18 cellular contexts compared by ENCODE assay signal in the genomic region with DNA sequence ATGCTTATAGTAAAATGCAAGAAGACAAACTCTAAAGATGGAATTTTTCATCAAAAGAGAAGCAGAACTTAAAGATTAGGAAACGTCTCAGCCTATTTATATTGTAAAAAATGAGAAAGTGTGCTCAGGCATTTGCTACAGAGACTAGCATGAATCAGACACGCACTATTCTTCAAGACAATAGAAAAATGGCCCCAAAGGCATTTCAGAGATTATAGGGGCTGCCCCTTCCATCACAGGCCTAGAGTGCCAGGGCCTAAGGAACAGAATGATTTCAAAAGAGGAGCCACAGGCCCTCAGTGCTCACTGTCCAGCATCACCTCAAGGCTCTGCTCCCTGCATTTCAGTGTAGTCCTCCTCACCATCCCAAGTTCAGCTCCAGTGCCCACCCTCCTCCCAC. TPM values are rescaled to one million over a fixed set of nuclear protein-coding genes. Genes with fewer than 3 reads are reported as not detected.
DNase-seq lines count a peak whose midpoint lies in the region; TF ChIP-seq lines count a peak whose summit lies in the region.
"Had no signal": no experiment of that assay in that cellular context is flagged by ENCODE, and none has a peak within 500 bp of the region (broad histone marks: within the 10 kb centered on the region; RNA-seq: fewer than 3 reads in every experiment).

No MANE protein-coding gene starts in this region.

- no peak overlapping the region for H4K8ac ChIP-seq in trophoblast cell (ENCODE audit: low read depth, low read length)

- WGBS in trophoblast cell (ENCODE audit: extremely low coverage, insufficient coverage, insufficient read length) = no CpG with 5 or more reads among the region's 2 CpGs

- CTCF ChIA-PET in RWPE1 (lab: Yijun Ruan, JAX) = no interaction called here
- CTCF ChIA-PET in CD4-positive, alpha-beta memory T cell (lab: Charles Lee; ENCODE audit: partially characterized antibody) = no interaction called here

- H2BK5ac ChIP-seq in trophoblast cell (ENCODE audit: low read depth, low read length, poor library complexity) = no peak overlapping the region

- no peak overlapping the region for H3K4ac ChIP-seq in trophoblast cell (ENCODE audit: low read depth, low read length)

- H3K79me2 ChIP-seq in trophoblast cell (ENCODE audit: control insufficient read depth, insufficient read depth, low read length, poor library complexity) = peaks cover 6% of the 10 kb centered on the region

- H3K79me1 ChIP-seq in trophoblast cell (ENCODE audit: low read length) = peaks cover 29% of the 10 kb centered on the region

- H3K9me3 Mint-ChIP-seq in chondrocyte (ENCODE audit: low read depth) = peaks cover 3% of the 10 kb centered on the region
- H3K9me3 Mint-ChIP-seq in CD4-positive, alpha-beta memory T cell = peaks cover 0 to 20% (median 9%) of the 10 kb centered on the region in 8 donors
- no peaks in the 10 kb centered on the region for H3K9me3 Mint-ChIP-seq in HFFc6

- POLR2A ChIA-PET in RWPE1 (lab: Yijun Ruan, JAX; ENCODE audit: low non-redundant PET) = no interaction called here
- POLR2A ChIA-PET in CD4-positive, alpha-beta memory T cell (lab: Charles Lee; ENCODE audit: partially characterized antibody) = no interaction called here

- peak overlapping the region; percentile 27 for H2BK12ac ChIP-seq in trophoblast cell (ENCODE audit: low read length)

- peaks cover 20 to 21% of the 10 kb centered on the region in 2 experiments for H3K4me1 ChIP-seq in trophoblast cell (ENCODE audit: control insufficient read depth in 1 of 2, insufficient read depth in 2 of 2, low read length in 2 of 2)
- no peaks in the 10 kb centered on the region for H3K4me1 ChIP-seq in CD4-positive, alpha-beta memory T cell (ENCODE audit: insufficient read depth, low read length)

- no peaks in the 10 kb centered on the region for H3K9me3 ChIP-seq in trophoblast cell (ENCODE audit: insufficient read depth, low read depth, low read length)
- peaks cover 0 to 4% of the 10 kb centered on the region in 2 donors for H3K9me3 ChIP-seq in CD4-positive, alpha-beta memory T cell (ENCODE audit: control insufficient read depth in 1 of 2, low read length in 2 of 2)
- H3K9me3 ChIP-seq: Caco-2 had no signal

- H2AFZ ChIP-seq in trophoblast cell (ENCODE audit: insufficient read depth, low read length, poor library complexity) = no peak overlapping the region
- H2AFZ ChIP-seq: GM23248 had no signal

- DNase-seq in RWPE1 (ENCODE audit: low spot score) = no peak
- DNase-seq in chondrocyte (ENCODE audit: low spot score) = no peak
- peak; percentile 40 for DNase-seq in fibroblast of pulmonary artery (ENCODE audit: low read depth)
- peak; percentile 31 to 61 for DNase-seq in trophoblast cell
- DNase-seq in NCI-H187 (lab: John Stamatoyannopoulos, UW) = no peak
- no peak for DNase-seq in CD4-positive, alpha-beta memory T cell
- no peak for DNase-seq in HFFc6
- DNase-seq: C1 segment of cervical spinal cord; Caco-2; CD8-positive, alpha-beta T cell; DMS153; DND-41; GM23248; H7; HCEC 1CT had no signal

- intact Hi-C loops in CD4-positive, alpha-beta memory T cell (cut with micrococcal nuclease) = no loop called here

- H3K23ac ChIP-seq in trophoblast cell (ENCODE audit: low read length) = no peak overlapping the region

- H3K27ac Mint-ChIP-seq in chondrocyte (ENCODE audit: unreplicated experiment) = peak overlapping the region; percentile 5
- H3K27ac Mint-ChIP-seq in CD4-positive, alpha-beta memory T cell = no peak overlapping the region
- no peak overlapping the region for H3K27ac Mint-ChIP-seq in HFFc6
- H3K27ac Mint-ChIP-seq: CD8-positive, alpha-beta T cell had no signal

- peak overlapping the region; percentile 3 for H4K12ac ChIP-seq in trophoblast cell (ENCODE audit: low read depth, low read length)

- H3K18ac ChIP-seq in trophoblast cell (ENCODE audit: low read length) = no peak overlapping the region

- H3K36me3 ChIP-seq in trophoblast cell (ENCODE audit: control insufficient read depth in 1 of 2, insufficient read depth in 2 of 2, low read length in 2 of 2) = peaks cover 46 to 50% of the 10 kb centered on the region in 2 experiments
- H3K36me3 ChIP-seq in CD4-positive, alpha-beta memory T cell (ENCODE audit: insufficient read depth, low read length) = peaks cover 3% of the 10 kb centered on the region

- H3K9ac ChIP-seq in trophoblast cell (ENCODE audit: low read length) = no peak overlapping the region
- H3K9ac ChIP-seq: GM23248 had no signal

- peaks cover 45% of the 10 kb centered on the region for H3K36me3 Mint-ChIP-seq in chondrocyte (ENCODE audit: low read depth)
- H3K36me3 Mint-ChIP-seq in CD4-positive, alpha-beta memory T cell = peaks cover 36 to 48% of the 10 kb centered on the region in 2 donors
- H3K36me3 Mint-ChIP-seq in HFFc6 (ENCODE audit: low read depth) = peaks cover 58% of the 10 kb centered on the region

- H3K4me2 ChIP-seq in trophoblast cell (ENCODE audit: low read length) = no peak overlapping the region

- H4K91ac ChIP-seq in trophoblast cell (ENCODE audit: low read depth, low read length) = no peak overlapping the region

- peak overlapping the region; percentile 19 for H2AK5ac ChIP-seq in trophoblast cell (ENCODE audit: low read length)

- H3K4me3 Mint-ChIP-seq in chondrocyte (ENCODE audit: unreplicated experiment) (no peak overlapping the region), HFFc6 (no peak overlapping the region)
- no peak overlapping the region for H3K4me3 Mint-ChIP-seq in CD4-positive, alpha-beta memory T cell
- H3K4me3 Mint-ChIP-seq: CD8-positive, alpha-beta T cell had no signal

- H3K27me3 ChIP-seq in trophoblast cell (ENCODE audit: insufficient read depth, low read length) = no peaks in the 10 kb centered on the region
- no peaks in the 10 kb centered on the region for H3K27me3 ChIP-seq in CD4-positive, alpha-beta memory T cell (ENCODE audit: insufficient read depth, low read length)

- no peak for TF ChIP-seq CTCF in RWPE1 (conservative IDR thresholded peaks at IDR 0.05; ENCODE audit: low read depth)
- TF ChIP-seq CTCF in chondrocyte (IDR thresholded peaks at IDR 0.05) = no peak
- TF ChIP-seq CTCF in fibroblast of pulmonary artery (IDR thresholded peaks at IDR 0.05; ENCODE audit: low read length, missing control alignments) = no peak
- no peak for TF ChIP-seq CTCF in HFFc6 (IDR thresholded peaks at IDR 0.05)

- peak overlapping the region; percentile 32 for H3K14ac ChIP-seq in trophoblast cell (ENCODE audit: low read length)

- H3K27me3 Mint-ChIP-seq in chondrocyte (ENCODE audit: low read depth) = no peaks in the 10 kb centered on the region
- no peaks in the 10 kb centered on the region for H3K27me3 Mint-ChIP-seq in CD4-positive, alpha-beta memory T cell
- peaks cover 3% of the 10 kb centered on the region for H3K27me3 Mint-ChIP-seq in HFFc6 (ENCODE audit: insufficient read depth)

- H3K4me3 ChIP-seq in fibroblast of pulmonary artery (replicated peaks; ENCODE audit: low read depth, low read length) (no peak overlapping the region), trophoblast cell (ENCODE audit: low read depth, low read length) (no peak overlapping the region)
- H3K4me3 ChIP-seq in CD4-positive, alpha-beta memory T cell (ENCODE audit: low read length in 2 of 2) = no peak overlapping the region
- H3K4me3 ChIP-seq: GM23248 had no signal

- H3K4me1 Mint-ChIP-seq in chondrocyte (ENCODE audit: low read depth) (peaks cover 30% of the 10 kb centered on the region), HFFc6 (ENCODE audit: low read depth) (peaks cover 39% of the 10 kb centered on the region)
- no peaks in the 10 kb centered on the region for H3K4me1 Mint-ChIP-seq in CD4-positive, alpha-beta memory T cell

- H3K27ac ChIP-seq in RWPE1 (peak overlapping the region; percentile 67), trophoblast cell (ENCODE audit: low read depth, low read length) (no peak overlapping the region)
- no peak overlapping the region for H3K27ac ChIP-seq in CD4-positive, alpha-beta memory T cell (ENCODE audit: low read depth, low read length)
- H3K27ac ChIP-seq: GM23248 had no signal

- no peak overlapping the region for H2BK120ac ChIP-seq in trophoblast cell (ENCODE audit: insufficient read depth, low read length, poor library complexity)

RNA-seq across cellular contexts. Expression of gene TNKS1BP1, which starts 27.5 kb away (rescaled TPM):
- 112 to 181 TPM (median 164 TPM) in 3 replicates for total RNA-seq in chondrocyte
- 264 and 289 TPM in 2 replicates for polyA plus RNA-seq in trophoblast cell (2013)
- total RNA-seq in CD4-positive, alpha-beta memory T cell = 10 to 100 TPM; 17.2 to 23.7 TPM
- 1 to 10 TPM in 1 of 2 donors, under 1 TPM in 1; 0.52 to 4.7 TPM for polyA plus RNA-seq in CD4-positive, alpha-beta memory T cell
- total RNA-seq in HFFc6 (2021; fragmentation: NEBNext Ultra II Directional; extraction: Animal tissue kit (Norgen Biotek cat#: 25700)) = 100 to 1,000 TPM; 118 to 134 (median 123) TPM

RNA-seq across cellular contexts. Expression of gene SSRP1, which starts 38.5 kb away (rescaled TPM):
- total RNA-seq in chondrocyte = 56.8 to 76.3 TPM (median 58.8 TPM) in 3 replicates
- polyA plus RNA-seq in trophoblast cell (2013) = 113 and 120 TPM in 2 replicates
- total RNA-seq in CD4-positive, alpha-beta memory T cell = 10 to 100 TPM; 69.0 to 74.3 TPM
- 10 to 100 TPM; 19.6 to 42.2 TPM for polyA plus RNA-seq in CD4-positive, alpha-beta memory T cell
- 100 to 1,000 TPM in 5 of 6 experiments, 10 to 100 TPM in 1; 84.0 to 141 (median 133) TPM for total RNA-seq in HFFc6 (2021; fragmentation: NEBNext Ultra II Directional; extraction: Animal tissue kit (Norgen Biotek cat#: 25700))

RNA-seq across cellular contexts. Expression of gene P2RX3, which starts 40.9 kb away (rescaled TPM):
- total RNA-seq in chondrocyte = not detected in 3 replicates
- 0.07 and 0.11 TPM in 2 replicates for polyA plus RNA-seq in trophoblast cell (2013)
- not detected for total RNA-seq in CD4-positive, alpha-beta memory T cell
- not detected for polyA plus RNA-seq in CD4-positive, alpha-beta memory T cell
- total RNA-seq in HFFc6 (2021; fragmentation: NEBNext Ultra II Directional; extraction: Animal tissue kit (Norgen Biotek cat#: 25700)) = not detected
- total RNA-seq: A172; A673; Caco-2; CD8-positive, alpha-beta T cell; GM23248; H7 had no signal
- polyA plus RNA-seq: BJ had no signal

Comparison
In these comparisons a context has a peak if more than half of its experiments do, and no peak if none do; other contexts are left out.
1. DNase-seq: peak in fibroblast of pulmonary artery (single experiment) and trophoblast cell (2 of 2); none in RWPE1 (single experiment), chondrocyte (single experiment), NCI-H187 (0 of 2), CD4-positive, alpha-beta memory T cell (0 of 5) and HFFc6 (single experiment).